8 cellular contexts compared by ENCODE assay signal in genomic region chr4:76993787-76994641, GRCh38. TPM values are rescaled to one million over a fixed set of nuclear protein-coding genes. Genes with fewer than 3 reads are reported as not detected.
A peak's percentile ranks its signal among the peaks of the same experiment; 100 is the strongest.
DNase-seq lines count a peak whose midpoint lies in the region; ATAC-seq and TF ChIP-seq lines count a peak whose summit lies in the region.

No MANE protein-coding gene starts in this region.

- H3K36me3 ChIP-seq in skeletal muscle tissue (ENCODE audit: control insufficient read depth in 3 of 3, insufficient read depth in 3 of 3, low read length in 3 of 3): peaks cover 8 to 14% (median 11%) of the 10 kb centered on the region in 3 donors
- peaks cover 4% of the 10 kb centered on the region for H3K36me3 ChIP-seq in neural progenitor cell

- no peak overlapping the region for H3K4me2 ChIP-seq in neural progenitor cell

- H3K9me3 ChIP-seq in skeletal muscle tissue (ENCODE audit: control insufficient read depth in 3 of 3, low read length in 3 of 3) (no peaks in the 10 kb centered on the region), neural progenitor cell (ENCODE audit: low read depth) (peaks cover 4% of the 10 kb centered on the region)

- peak overlapping the region; percentile 52 for H3K4me3 ChIP-seq in skeletal muscle tissue (ENCODE audit: low read length in 3 of 3)
- no peak overlapping the region for H3K4me3 ChIP-seq in neural progenitor cell

- H3K27me3 ChIP-seq in skeletal muscle tissue (ENCODE audit: control insufficient read depth in 3 of 3, insufficient read depth in 3 of 3, low read length in 3 of 3): no peaks in the 10 kb centered on the region
- H3K27me3 ChIP-seq in neural progenitor cell: no peaks in the 10 kb centered on the region

- peak overlapping the region; percentile 32 to 62 for H3K4me3 Mint-ChIP-seq in activated T-cell treated with anti-CD3 and anti-CD28 coated beads, Interleukin-2, amount 50 U/mL, for 72 hours
- H3K4me3 Mint-ChIP-seq in neural progenitor cell: no peak overlapping the region

- peak; percentile 69 for ATAC-seq in HG02588 (IDR thresholded peaks at IDR 0.05; ENCODE audit: unreplicated experiment)
- ATAC-seq in activated T-cell treated with anti-CD3 and anti-CD28 coated beads, Interleukin-2, amount 50 U/mL, for 72 hours (replicated peaks in 1 of 2): peak; percentile 74 to 77

- no peak overlapping the region for H2AFZ ChIP-seq in neural progenitor cell (replicated peaks)

- peaks cover 31% of the 10 kb centered on the region for H3F3A ChIP-seq in neural progenitor cell (ENCODE audit: low read depth)

- no peak for TF ChIP-seq CTCF in GM13976 (IDR thresholded peaks at IDR 0.05; ENCODE audit: borderline replicate concordance, control extremely low read depth, extremely low read depth, insufficient read depth, missing control alignments)
- TF ChIP-seq CTCF in neural progenitor cell (IDR thresholded peaks at IDR 0.05): no peak

- H3K9me3 Mint-ChIP-seq in activated T-cell treated with anti-CD3 and anti-CD28 coated beads, Interleukin-2, amount 50 U/mL, for 72 hours: peaks cover 0 to 4% of the 10 kb centered on the region in 2 donors
- H3K9me3 Mint-ChIP-seq in neural progenitor cell: peaks cover 23% of the 10 kb centered on the region

- peaks cover 2 to 7% of the 10 kb centered on the region in 2 donors for H3K36me3 Mint-ChIP-seq in activated T-cell treated with anti-CD3 and anti-CD28 coated beads, Interleukin-2, amount 50 U/mL, for 72 hours (ENCODE audit: insufficient read depth in 2 of 2)
- H3K36me3 Mint-ChIP-seq in neural progenitor cell: peaks cover 56% of the 10 kb centered on the region

- in situ Hi-C loops in GM13976 (cut with MboI; ENCODE audit: low sequenced_read_pairs, unreplicated experiment): no loop called here

- peaks cover 9 to 11% (median 10%) of the 10 kb centered on the region in 3 donors for H3K4me1 ChIP-seq in skeletal muscle tissue (ENCODE audit: control insufficient read depth in 3 of 3, insufficient read depth in 3 of 3, low read length in 3 of 3)
- H3K4me1 ChIP-seq in neural progenitor cell: peaks cover 11% of the 10 kb centered on the region

- peaks cover 44% of the 10 kb centered on the region for H3K27me3 Mint-ChIP-seq in activated T-cell treated with anti-CD3 and anti-CD28 coated beads, Interleukin-2, amount 50 U/mL, for 72 hours (ENCODE audit: low read depth)
- H3K27me3 Mint-ChIP-seq in neural progenitor cell (ENCODE audit: insufficient read depth, low read depth): peaks cover 5% of the 10 kb centered on the region

- no peak overlapping the region for H3K27ac Mint-ChIP-seq in activated T-cell treated with anti-CD3 and anti-CD28 coated beads, Interleukin-2, amount 50 U/mL, for 72 hours
- H3K27ac Mint-ChIP-seq in neural progenitor cell: no peak overlapping the region

- DNase-seq in GM13976 (ENCODE audit: low spot score): peak; percentile 52
- peak; percentile 23 for DNase-seq in NCI-H2107 (lab: John Stamatoyannopoulos, UW)
- peak; percentile 42 to 45 for DNase-seq in activated T-cell treated with anti-CD3 and anti-CD28 coated beads, Interleukin-2, amount 50 U/mL, for 72 hours
- no peak for DNase-seq in glomerular visceral epithelial cell (ENCODE audit: extremely low spot score)
- no peak for DNase-seq in neural progenitor cell (ENCODE audit: low spot score)
- DNase-seq in hypothalamus (lab: John Stamatoyannopoulos, UW): no peak

- H4K20me1 ChIP-seq in neural progenitor cell (ENCODE audit: low read depth): peaks cover 7% of the 10 kb centered on the region

- peak overlapping the region; percentile 1 to 69 (median 27) for H3K9ac ChIP-seq in skeletal muscle tissue (ENCODE audit: low read depth in 1 of 3, low read length in 3 of 3)
- no peak overlapping the region for H3K9ac ChIP-seq in neural progenitor cell

- peaks cover 64% of the 10 kb centered on the region for H3K4me1 Mint-ChIP-seq in activated T-cell treated with anti-CD3 and anti-CD28 coated beads, Interleukin-2, amount 50 U/mL, for 72 hours (ENCODE audit: low read depth)
- H3K4me1 Mint-ChIP-seq in neural progenitor cell: peaks cover 14% of the 10 kb centered on the region

- H3K79me2 ChIP-seq in neural progenitor cell (ENCODE audit: low read depth): peaks cover 60% of the 10 kb centered on the region

- H3K27ac ChIP-seq in skeletal muscle tissue (ENCODE audit: low read depth, low read length) (peak overlapping the region; percentile 94), neural progenitor cell (no peak overlapping the region)

RNA-seq across cellular contexts. Expression of gene SEPTIN11, which starts 44.5 kb away (rescaled TPM):
- total RNA-seq in activated T-cell treated with anti-CD3 and anti-CD28 coated beads, Interleukin-2, amount 50 U/mL, for 72 hours: 10 to 100 TPM; 10.5 to 13.2 TPM
- total RNA-seq in skeletal muscle tissue: 325 TPM
- 124 and 183 TPM in 2 replicates for total RNA-seq in neural progenitor cell (ENCODE audit: low replicate concordance)

Comparison
In these comparisons a context has a peak if more than half of its experiments do, and no peak if none do; other contexts are left out.
1. DNase-seq: peak in GM13976 (single experiment), NCI-H2107 (single experiment) and activated T-cell treated with anti-CD3 and anti-CD28 coated beads, Interleukin-2, amount 50 U/mL, for 72 hours (2 of 2); none in glomerular visceral epithelial cell (single experiment), neural progenitor cell (single experiment) and hypothalamus (0 of 51).